8 cellular contexts compared by ENCODE assay signal in genomic region chr16:57061084-57061905, GRCh38. TPM values are rescaled to one million over a fixed set of nuclear protein-coding genes. Genes with fewer than 3 reads are reported as not detected.
A peak's percentile ranks its signal among the peaks of the same experiment; 100 is the strongest.
DNase-seq lines count a peak whose midpoint lies in the region; ATAC-seq and TF ChIP-seq lines count a peak whose summit lies in the region.

No MANE protein-coding gene starts in this region.

- no peaks in the 10 kb centered on the region for H3K9me3 Mint-ChIP-seq in CD4-positive, alpha-beta T cell
- H3K9me3 Mint-ChIP-seq in naive thymus-derived CD8-positive, alpha-beta T cell = no peaks in the 10 kb centered on the region

- peak overlapping the region; percentile 22 for H3K27ac ChIP-seq in CD4-positive, alpha-beta T cell (ENCODE audit: low read depth, low read length)

- intact Hi-C loops in CD4-positive, alpha-beta T cell (cut with DNase I, micrococcal nuclease) = no loop called here

- H3K9me3 ChIP-seq in CD4-positive, alpha-beta T cell (ENCODE audit: control insufficient read depth, low read length) = no peaks in the 10 kb centered on the region

- H3K4me3 Mint-ChIP-seq in CD4-positive, alpha-beta T cell = no peak overlapping the region
- peak overlapping the region in 4 of 10 donors; percentile 9 to 60 (median 30) for H3K4me3 Mint-ChIP-seq in naive thymus-derived CD8-positive, alpha-beta T cell

- H3K27ac Mint-ChIP-seq in CD4-positive, alpha-beta T cell = peak overlapping the region; percentile 29
- peak overlapping the region; percentile 70 to 96 (median 85) for H3K27ac Mint-ChIP-seq in naive thymus-derived CD8-positive, alpha-beta T cell

- peaks cover 7% of the 10 kb centered on the region for H3K4me1 Mint-ChIP-seq in CD4-positive, alpha-beta T cell (ENCODE audit: low read depth)
- H3K4me1 Mint-ChIP-seq in naive thymus-derived CD8-positive, alpha-beta T cell = peaks cover 21 to 41% (median 30%) of the 10 kb centered on the region in 4 donors

- H3K36me3 Mint-ChIP-seq in CD4-positive, alpha-beta T cell (ENCODE audit: low read depth) = peaks cover 80% of the 10 kb centered on the region
- peaks cover 0 to 75% (median 20%) of the 10 kb centered on the region in 3 donors for H3K36me3 Mint-ChIP-seq in naive thymus-derived CD8-positive, alpha-beta T cell

- CTCF ChIA-PET in CD4-positive, alpha-beta T cell (lab: Charles Lee) = interaction anchor here (1.3 to 1.5 kb wide), 2 partner anchors 97 kb away, joined by 3 to 5 read pairs; no protein-coding TSS in a partner anchor

- no peaks in the 10 kb centered on the region for H3K27me3 ChIP-seq in CD4-positive, alpha-beta T cell (ENCODE audit: control insufficient read depth, insufficient read depth, low read length)

- no peak for DNase-seq in CD4-positive, alpha-beta T cell
- DNase-seq in NCI-H2196 treated with DMSO at 0.1 percent for 48 hours (lab: John Stamatoyannopoulos, UW; ENCODE audit: unreplicated experiment) = peak; percentile 40
- DNase-seq in dermis blood vessel endothelial cell = peak; percentile 50
- DNase-seq in naive thymus-derived CD8-positive, alpha-beta T cell = no peak
- DNase-seq in NK-92 treated with Interleukin-12 subunit alpha and Interleukin-12 subunit beta, amount 100 ng/mL, for 24 hours (lab: John Stamatoyannopoulos, UW) = no peak
- no peak for DNase-seq in NOMO-1 treated with dmso at 0.1 percent for 144 hours (lab: John Stamatoyannopoulos, UW; ENCODE audit: unreplicated experiment)

- TF ChIP-seq CTCF in CD4-positive, alpha-beta T cell (IDR thresholded peaks at IDR 0.05) = no peak

- POLR2A ChIA-PET in CD4-positive, alpha-beta T cell (lab: Charles Lee) = interaction anchor here (0.8 kb wide), 1 partner anchor 13 kb away, joined by 4 read pairs; no protein-coding TSS in a partner anchor
- POLR2A ChIA-PET in naive thymus-derived CD8-positive, alpha-beta T cell (lab: Charles Lee) = interaction anchor here (0.7 to 1.9 kb wide), 9 partner anchors 8 to 129 kb away, joined by 3 to 5 read pairs (median 3); partner anchors contain the start of genes HERPUD1 and NLRC5

- no peaks in the 10 kb centered on the region for H3K27me3 Mint-ChIP-seq in CD4-positive, alpha-beta T cell
- H3K27me3 Mint-ChIP-seq in naive thymus-derived CD8-positive, alpha-beta T cell = no peaks in the 10 kb centered on the region

- ATAC-seq in CD4-positive, alpha-beta T cell (ENCODE audit: poor library complexity) = no peak
- ATAC-seq in naive thymus-derived CD8-positive, alpha-beta T cell = peak; percentile 32 to 37
- ATAC-seq in HG02623 (IDR thresholded peaks at IDR 0.05; ENCODE audit: unreplicated experiment) (no peak), GM21390 (IDR thresholded peaks at IDR 0.05; ENCODE audit: unreplicated experiment) (no peak)

RNA-seq across cellular contexts. Expression of gene CPNE2, which starts 31.1 kb away (rescaled TPM):
- 1 to 10 TPM; 2.2 to 3.5 TPM for total RNA-seq in CD4-positive, alpha-beta T cell
- 73.3 and 92.3 TPM in 2 replicates for total RNA-seq in dermis blood vessel endothelial cell
- 10 to 100 TPM in 1 of 2 experiments, 1 to 10 TPM in 1; 9.6 to 10.3 TPM for total RNA-seq in naive thymus-derived CD8-positive, alpha-beta T cell
- 10 to 100 TPM; 26.8 to 60.4 (median 30.4) TPM for polyA plus RNA-seq in naive thymus-derived CD8-positive, alpha-beta T cell

Comparison
In these comparisons a context has a peak if more than half of its experiments do, and no peak if none do; other contexts are left out.
1. ATAC-seq: peak in naive thymus-derived CD8-positive, alpha-beta T cell (2 of 2); none in CD4-positive, alpha-beta T cell (single experiment), HG02623 (single experiment) and GM21390 (single experiment).
2. DNase-seq: peak in NCI-H2196 treated with DMSO at 0.1 percent for 48 hours (single experiment) and dermis blood vessel endothelial cell (single experiment); none in CD4-positive, alpha-beta T cell (0 of 10), naive thymus-derived CD8-positive, alpha-beta T cell (0 of 10), NK-92 treated with Interleukin-12 subunit alpha and Interleukin-12 subunit beta, amount 100 ng/mL, for 24 hours (single experiment) and NOMO-1 treated with dmso at 0.1 percent for 144 hours (single experiment).